In genomic region chr2:131492418-131493198, GRCh38 we compare ENCODE assay signal across 8 cellular contexts. TPM values are rescaled to one million over a fixed set of nuclear protein-coding genes. Genes with fewer than 3 reads are reported as not detected.
DNase-seq lines count a peak whose midpoint lies in the region; ATAC-seq and TF ChIP-seq lines count a peak whose summit lies in the region.

No MANE protein-coding gene starts in this region.

- H3K79me2 ChIP-seq in KMS-11 (ENCODE audit: insufficient read depth, low read depth), result peaks cover 76% of the 10 kb centered on the region

- peak overlapping the region; percentile 82 for H3K27ac ChIP-seq in KMS-11
- peak overlapping the region; percentile 92 to 95 (median 94) for H3K27ac ChIP-seq in esophagus squamous epithelium

- H3K4me1 ChIP-seq in KMS-11 (ENCODE audit: low read depth, poor library complexity, severe bottlenecking) (peaks cover 27% of the 10 kb centered on the region), esophagus squamous epithelium (peaks cover 23 to 44% (median 24%) of the 10 kb centered on the region in 3 donors)

- H3K9me3 ChIP-seq in esophagus squamous epithelium, result no peaks in the 10 kb centered on the region

- TF ChIP-seq POLR2A in esophagus squamous epithelium (IDR thresholded peaks at IDR 0.05), result peak in 2 of 4 donors; percentile 11 to 33

- 0% methylated on average over 1 to 5 of the region's 79 CpGs for WGBS in esophagus squamous epithelium, 2 donors

- H2AFZ ChIP-seq in KMS-11 (ENCODE audit: low read depth), result peak overlapping the region; percentile 69

- TF ChIP-seq CTCF in KMS-11 (conservative IDR thresholded peaks at IDR 0.05; ENCODE audit: low read depth, low read length), result peak; percentile 83
- peak; percentile 66 to 83 (median 72) for TF ChIP-seq CTCF in esophagus squamous epithelium (IDR thresholded peaks at IDR 0.05)

- H4K20me1 ChIP-seq in KMS-11 (ENCODE audit: insufficient read depth), result no peaks in the 10 kb centered on the region

- H3K4me3 ChIP-seq in KMS-11 (IDR thresholded peaks at IDR 0.05; ENCODE audit: insufficient read depth, low read depth, low read length) (no peak overlapping the region), esophagus squamous epithelium (peak overlapping the region; percentile 80 to 89 (median 86))

- peak; percentile 63 for ATAC-seq in GM21786 (IDR thresholded peaks at IDR 0.05; ENCODE audit: unreplicated experiment)

- no peaks in the 10 kb centered on the region for H3K27me3 ChIP-seq in KMS-11 (ENCODE audit: insufficient read depth, low read depth)
- H3K27me3 ChIP-seq in esophagus squamous epithelium, result no peaks in the 10 kb centered on the region

- peak overlapping the region; percentile 87 for H3K9ac ChIP-seq in KMS-11

- DNase-seq in Daoy (ENCODE audit: low read depth), result peak; percentile 96
- peak; percentile 97 for DNase-seq in activated T-cell treated with anti-CD3 and anti-CD28 coated beads, Interleukin-2, amount 50 U/mL, for 48 hours
- peak; percentile 74 for DNase-seq in esophagus squamous epithelium (lab: John Stamatoyannopoulos, UW)
- peak; percentile 94 for DNase-seq in myocyte (ENCODE audit: low read depth)
- peak; percentile 85 to 86 for DNase-seq in stimulated activated CD8-positive, alpha-beta memory T cell treated with anti-CD3 and anti-CD28 coated beads, Interleukin-7, amount 100 ng/mL, for 4 hours (ENCODE audit: low read depth in 2 of 2)

- intact Hi-C loops in esophagus squamous epithelium (cut with DNase I), result loop anchor here (5.0 kb wide), 1 partner anchor 180 kb away; no protein-coding TSS in a partner anchor

- no peaks in the 10 kb centered on the region for H3K36me3 ChIP-seq in KMS-11 (ENCODE audit: insufficient read depth)
- H3K36me3 ChIP-seq in esophagus squamous epithelium, result peaks cover 0 to 16% (median 0%) of the 10 kb centered on the region in 3 donors

- no peak overlapping the region; the same call in 1 of the 2 replicates for H3K4me2 ChIP-seq in KMS-11

TF ChIP-seq in PFSK-1, 5 proteins besides CTCF, POLR2A, EP300 and RAD21:
- TF ChIP-seq SIN3A (IDR thresholded peaks at IDR 0.05; ENCODE audit: borderline replicate concordance, insufficient read depth, low read length), result 0 out of 2 replicates have a peak, but pooled peaks have one; percentile 44
- TF ChIP-seq POLR2AphosphoS5 (IDR thresholded peaks at IDR 0.05; ENCODE audit: low read depth, low read length), result peak; percentile 45; the same call in 1 of the 2 replicates
- no peak for TF ChIP-seq TAF1 (IDR thresholded peaks at IDR 0.05; ENCODE audit: borderline replicate concordance, insufficient read depth, low read length)
- TF ChIP-seq REST (IDR thresholded peaks at IDR 0.05; ENCODE audit: insufficient read depth in 1 of 2, low read depth in 2 of 2, low read length in 2 of 2), result no peak
- peak; percentile 35 for TF ChIP-seq FOXP2 (optimal IDR thresholded peaks at IDR 0.05; ENCODE audit: borderline replicate concordance, extremely low read depth, extremely low read length, insufficient read depth)

RNA-seq across cellular contexts. Expression of gene MZT2A, which starts 0.4 kb away (rescaled TPM):
- total RNA-seq in Daoy (2014; rRNA removed; shearing (Covaris generic)), result 92.6 and 121 TPM in 2 replicates
- polyA plus RNA-seq in PFSK-1 (2012; ENCODE audit: insufficient read length, low read depth), result 529 TPM
- total RNA-seq in esophagus squamous epithelium (100 to 1,000 TPM; 101 to 169 (median 118) TPM), myocyte (35.1 and 35.5 TPM in 2 replicates)
- polyA plus RNA-seq in myocyte (2012), result 63.3 TPM

RNA-seq across cellular contexts. Expression of gene TUBA3D, which starts 16.7 kb away (rescaled TPM):
- total RNA-seq in Daoy (2014; rRNA removed; shearing (Covaris generic)), result not detected in 2 replicates
- polyA plus RNA-seq in PFSK-1 (2012; ENCODE audit: insufficient read length, low read depth), result 0.24 TPM
- total RNA-seq in esophagus squamous epithelium, result not detected
- not detected in 2 replicates for total RNA-seq in myocyte
- 0.19 TPM for polyA plus RNA-seq in myocyte (2012)

RNA-seq across cellular contexts. Expression of gene CCDC74A, which starts 35.1 kb away (rescaled TPM):
- 7.1 and 18.7 TPM in 2 replicates for total RNA-seq in Daoy (2014; rRNA removed; shearing (Covaris generic))
- not detected for polyA plus RNA-seq in PFSK-1 (2012; ENCODE audit: insufficient read length, low read depth)
- 1 to 10 TPM; 2.3 to 3.8 (median 2.7) TPM for total RNA-seq in esophagus squamous epithelium
- total RNA-seq in myocyte, result 7.8 and 8.5 TPM in 2 replicates
- polyA plus RNA-seq in myocyte (2012), result 5.7 TPM
